ENCODE assay signal across 1 cellular context in genomic region chr3:123787133-123787532, GRCh38.
TF ChIP-seq lines count a peak whose summit lies in the region.

No MANE protein-coding gene starts in this region.

TF ChIP-seq in IMR-90, 13 proteins besides CTCF, POLR2A, EP300 and RAD21 (continued from another document):
- TF ChIP-seq ELK1 (IDR thresholded peaks at IDR 0.05; ENCODE audit: borderline replicate concordance, low read depth, low read length): no peak
